15 cellular contexts compared by ENCODE assay signal in genomic region chr7:515628-516027, GRCh38. TPM values are rescaled to one million over a fixed set of nuclear protein-coding genes. Genes with fewer than 3 reads are reported as not detected.
DNase-seq lines count a peak whose midpoint lies in the region; ATAC-seq and TF ChIP-seq lines count a peak whose summit lies in the region.
"Had no signal": no experiment of that assay in that cellular context is flagged by ENCODE, and none has a peak within 500 bp of the region (broad histone marks: within the 10 kb centered on the region; RNA-seq: fewer than 3 reads in every experiment).

No MANE protein-coding gene starts in this region.

- H3K27ac ChIP-seq in HUES48 (ENCODE audit: low read depth, low read length), result peak overlapping the region; percentile 88
- peak overlapping the region; percentile 28 for H3K27ac ChIP-seq in mammary epithelial cell (ENCODE audit: insufficient read depth, low read depth, low read length)
- peak overlapping the region; percentile 13 for H3K27ac ChIP-seq in lower lobe of right lung

- DNase-seq in mammary epithelial cell (no peak), lower lobe of right lung (no peak), NCI-H2227 treated with DMSO at 0.1 percent for 48 hours (lab: John Stamatoyannopoulos, UW) (no peak)
- DNase-seq in stimulated activated effector memory CD8-positive, alpha-beta T cell treated with anti-CD3 and anti-CD28 coated beads, Interleukin-12 subunit alpha, Interleukin-12 subunit beta, amount 100 ng/mL, for 72 hours (ENCODE audit: low spot score in 2 of 2), result no peak
- no peak for DNase-seq in stimulated activated naive B cell treated with anti-CD40 and anti-IgM and Interleukin-4, amounts not matched to agents 10 μg/mL and 1 μg/mL and 100 μg/mL, for 72 hours
- DNase-seq: activated CD4-positive, alpha-beta T cell treated with anti-CD3 and anti-CD28 coated beads, Interleukin-2, amount 10 ng/mL, durations not matched to agents 7 days and 5 days; AML-193; KG1; NCI-H1436; NCI-H526 had no signal

- peaks cover 81% of the 10 kb centered on the region for H3K79me2 ChIP-seq in mammary epithelial cell (ENCODE audit: insufficient read depth, low read length)

- no peaks in the 10 kb centered on the region for H3K9me3 ChIP-seq in HUES48 (ENCODE audit: control insufficient read depth, insufficient read depth, low read length)
- H3K9me3 ChIP-seq in mammary epithelial cell (replicated peaks; ENCODE audit: insufficient read depth, low read length), result no peaks in the 10 kb centered on the region
- no peaks in the 10 kb centered on the region for H3K9me3 ChIP-seq in lower lobe of right lung

- H3K4me1 ChIP-seq in HUES48 (ENCODE audit: control insufficient read depth, insufficient read depth, low read length), result peaks cover 28% of the 10 kb centered on the region
- H3K4me1 ChIP-seq in mammary epithelial cell (ENCODE audit: insufficient read depth, low read length), result peaks cover 53% of the 10 kb centered on the region
- H3K4me1 ChIP-seq in lower lobe of right lung, result peaks cover 56% of the 10 kb centered on the region

- CTCF ChIA-PET in mammary epithelial cell (lab: Charles Lee; ENCODE audit: low non-redundant PET), result no interaction called here

- ATAC-seq in lower lobe of right lung, result no peak
- ATAC-seq in stimulated activated effector memory CD8-positive, alpha-beta T cell treated with anti-CD3 and anti-CD28 coated beads, Interleukin-12 subunit alpha, Interleukin-12 subunit beta, amount 100 ng/mL, for 72 hours, result no peak
- ATAC-seq in HG03457 (IDR thresholded peaks at IDR 0.05; ENCODE audit: unreplicated experiment), result no peak
- ATAC-seq in HG02840 (IDR thresholded peaks at IDR 0.05; ENCODE audit: low FRiP score, unreplicated experiment), result no peak
- no peak for ATAC-seq in stimulated activated naive B cell treated with anti-CD40 and anti-IgM and Interleukin-4, amounts not matched to agents 10 μg/mL and 1 μg/mL and 100 μg/mL, for 72 hours (replicated peaks)
- ATAC-seq: left lobe of liver had no signal

- intact Hi-C loops in mammary epithelial cell (cut with micrococcal nuclease), result loop anchor here (5.0 kb wide), 1 partner anchor 122 kb away; no protein-coding TSS in a partner anchor
- intact Hi-C loops in lower lobe of right lung (cut with DNase I), result no loop called here

- 23% methylated on average over 3 of the region's 10 CpGs for WGBS in mammary epithelial cell (ENCODE audit: low coverage, missing lambda C conversion rate)

- peaks cover 8 to 24% of the 10 kb centered on the region in 2 donors for H3K27me3 Mint-ChIP-seq in stimulated activated naive B cell treated with anti-CD40 and anti-IgM and Interleukin-4, amounts not matched to agents 10 μg/mL and 1 μg/mL and 100 μg/mL, for 72 hours

- H3K4me3 ChIP-seq in HUES48 (ENCODE audit: low read depth, low read length) (peak overlapping the region; percentile 28), mammary epithelial cell (replicated peaks in 1 of 3; ENCODE audit: insufficient read depth in 1 of 3, low read depth in 2 of 3, low read length in 3 of 3) (peak overlapping the region in 2 of 3 experiments; percentile 9 to 20), lower lobe of right lung (no peak overlapping the region)

- H3K27me3 ChIP-seq in HUES48 (ENCODE audit: control insufficient read depth, insufficient read depth, low read length) (peaks cover 17% of the 10 kb centered on the region), mammary epithelial cell (ENCODE audit: insufficient read depth, low read length) (no peaks in the 10 kb centered on the region), lower lobe of right lung (ENCODE audit: low read depth) (peaks cover 7% of the 10 kb centered on the region)

- peak overlapping the region; percentile 82 for H3K4me3 Mint-ChIP-seq in stimulated activated effector memory CD8-positive, alpha-beta T cell treated with anti-CD3 and anti-CD28 coated beads, Interleukin-12 subunit alpha, Interleukin-12 subunit beta, amount 100 ng/mL, for 72 hours
- no peak overlapping the region for H3K4me3 Mint-ChIP-seq in stimulated activated naive B cell treated with anti-CD40 and anti-IgM and Interleukin-4, amounts not matched to agents 10 μg/mL and 1 μg/mL and 100 μg/mL, for 72 hours
- H3K4me3 Mint-ChIP-seq: activated CD4-positive, alpha-beta T cell treated with anti-CD3 and anti-CD28 coated beads, Interleukin-2, amount 10 ng/mL, durations not matched to agents 7 days and 5 days had no signal

- H4K20me1 ChIP-seq in mammary epithelial cell (ENCODE audit: insufficient read depth, low read length), result no peaks in the 10 kb centered on the region

- H3K9ac ChIP-seq in HUES48 (ENCODE audit: low read depth, low read length) (no peak overlapping the region), mammary epithelial cell (ENCODE audit: insufficient read depth, low read length) (peak overlapping the region; percentile 54)

- peaks cover 66% of the 10 kb centered on the region for H3K36me3 Mint-ChIP-seq in stimulated activated effector memory CD8-positive, alpha-beta T cell treated with anti-CD3 and anti-CD28 coated beads, Interleukin-12 subunit alpha, Interleukin-12 subunit beta, amount 100 ng/mL, for 72 hours
- H3K36me3 Mint-ChIP-seq in stimulated activated naive B cell treated with anti-CD40 and anti-IgM and Interleukin-4, amounts not matched to agents 10 μg/mL and 1 μg/mL and 100 μg/mL, for 72 hours, result peaks cover 6 to 18% of the 10 kb centered on the region in 2 donors

- H3K4me1 Mint-ChIP-seq in stimulated activated effector memory CD8-positive, alpha-beta T cell treated with anti-CD3 and anti-CD28 coated beads, Interleukin-12 subunit alpha, Interleukin-12 subunit beta, amount 100 ng/mL, for 72 hours, result peaks cover 29% of the 10 kb centered on the region
- H3K4me1 Mint-ChIP-seq in stimulated activated naive B cell treated with anti-CD40 and anti-IgM and Interleukin-4, amounts not matched to agents 10 μg/mL and 1 μg/mL and 100 μg/mL, for 72 hours, result peaks cover 7 to 9% of the 10 kb centered on the region in 2 donors

- TF ChIP-seq CTCF in mammary epithelial cell (conservative IDR thresholded peaks at IDR 0.05 in 1 of 2, IDR thresholded peaks at IDR 0.05 in 1 of 2; ENCODE audit: extremely low read depth in 1 of 2, insufficient read depth in 1 of 2, low read depth in 1 of 2, low read length in 2 of 2) (no peak), lower lobe of right lung (IDR thresholded peaks at IDR 0.05) (no peak)

- no peaks in the 10 kb centered on the region for H3K9me3 Mint-ChIP-seq in stimulated activated effector memory CD8-positive, alpha-beta T cell treated with anti-CD3 and anti-CD28 coated beads, Interleukin-12 subunit alpha, Interleukin-12 subunit beta, amount 100 ng/mL, for 72 hours
- H3K9me3 Mint-ChIP-seq in stimulated activated naive B cell treated with anti-CD40 and anti-IgM and Interleukin-4, amounts not matched to agents 10 μg/mL and 1 μg/mL and 100 μg/mL, for 72 hours, result no peaks in the 10 kb centered on the region
- H3K9me3 Mint-ChIP-seq: activated CD4-positive, alpha-beta T cell treated with anti-CD3 and anti-CD28 coated beads, Interleukin-2, amount 10 ng/mL, durations not matched to agents 7 days and 5 days; activated T-helper 1 cell treated with anti-CD3 and anti-CD28 coated beads, Interleukin-12 subunit alpha, Interleukin-12 subunit beta, Interleukin-2, Interleukin-4 antibody, amounts not matched to agents 30 ng/mL and 10 ng/mL and 1 ng/mL, durations not matched to agents 14 hours and 24 hours and 36 hours had no signal

- H3K36me3 ChIP-seq in HUES48 (ENCODE audit: control insufficient read depth, insufficient read depth, low read length) (no peaks in the 10 kb centered on the region), mammary epithelial cell (ENCODE audit: insufficient read depth, low read length) (no peaks in the 10 kb centered on the region), lower lobe of right lung (peaks cover 9% of the 10 kb centered on the region)

- BruUV-seq in mammary epithelial cell (replicated peaks; lab: Mats Ljungman, UMichigan), result no TSS peak

- H2AFZ ChIP-seq in mammary epithelial cell (ENCODE audit: low read depth, low read length), result no peak overlapping the region

- no peak overlapping the region for H3K27ac Mint-ChIP-seq in stimulated activated effector memory CD8-positive, alpha-beta T cell treated with anti-CD3 and anti-CD28 coated beads, Interleukin-12 subunit alpha, Interleukin-12 subunit beta, amount 100 ng/mL, for 72 hours
- no peak overlapping the region for H3K27ac Mint-ChIP-seq in stimulated activated naive B cell treated with anti-CD40 and anti-IgM and Interleukin-4, amounts not matched to agents 10 μg/mL and 1 μg/mL and 100 μg/mL, for 72 hours
- H3K27ac Mint-ChIP-seq: activated CD4-positive, alpha-beta T cell treated with anti-CD3 and anti-CD28 coated beads, Interleukin-2, amount 10 ng/mL, durations not matched to agents 7 days and 5 days; activated T-helper 1 cell treated with anti-CD3 and anti-CD28 coated beads, Interleukin-12 subunit alpha, Interleukin-12 subunit beta, Interleukin-2, Interleukin-4 antibody, amounts not matched to agents 30 ng/mL and 10 ng/mL and 1 ng/mL, durations not matched to agents 14 hours and 24 hours and 36 hours had no signal

- in situ Hi-C loops in mammary epithelial cell (cut with MboI; ENCODE audit: low sequenced_read_pairs in 2 of 2), result loop anchor here in 1 of 2 donors (10.0 kb wide), 2 partner anchors 181 to 259 kb away; no protein-coding TSS in a partner anchor

- dilution Hi-C loops in mammary epithelial cell (cut with HindIII; ENCODE audit: low sequenced_read_pairs), result no loop called here

- peak overlapping the region; percentile 74 for H3K4me2 ChIP-seq in mammary epithelial cell (ENCODE audit: insufficient read depth, low read depth, low read length)

RNA-seq across cellular contexts. Expression of gene PDGFA, which starts 4.0 kb away (rescaled TPM):
- total RNA-seq in mammary epithelial cell, result 100 to 1,000 TPM in 1 of 2 donors, 10 to 100 TPM in 1; 60.5 to 167 TPM
- 29.2 TPM for polyA plus RNA-seq in mammary epithelial cell
- 93.4 TPM for polyA minus RNA-seq in mammary epithelial cell
- 27.1 TPM for total RNA-seq in lower lobe of right lung

Comparison
In these comparisons a context has a peak if more than half of its experiments do, and no peak if none do; other contexts are left out.
1. H3K27ac ChIP-seq: peak in every context shown above with its lines; median percentile 88 in HUES48; 28 in mammary epithelial cell; 13 in lower lobe of right lung.